8 cellular contexts compared by ENCODE assay signal in genomic region chr4:184648220-184649025, GRCh38. TPM values are rescaled to one million over a fixed set of nuclear protein-coding genes. Genes with fewer than 3 reads are reported as not detected.
DNase-seq lines count a peak whose midpoint lies in the region; ATAC-seq, FAIRE-seq and TF ChIP-seq lines count a peak whose summit lies in the region.

No MANE protein-coding gene starts in this region.

- H3K36me3 Mint-ChIP-seq in WTC11, result no peaks in the 10 kb centered on the region; the same call in 1 of the 2 replicates

- in situ Hi-C loops in Caki2 (cut with HindIII; ENCODE audit: low pct_unique_long_range_greater_than_20kb, low sequenced_read_pairs), result no loop called here

- H3K27ac ChIP-seq in HUES48 (ENCODE audit: low read depth, low read length) (peak overlapping the region; percentile 87), spleen (peak overlapping the region; percentile 93 to 99 (median 96))

- POLR2A ChIA-PET in WTC11 (lab: Charles Lee), result interaction anchor here (0.5 to 2.8 kb wide), 5 partner anchors 32 to 174 kb away, joined by 3 to 11 read pairs (median 3); partner anchors contain the start of genes CENPU and IRF2

- TF ChIP-seq CTCF in WTC11 (IDR thresholded peaks at IDR 0.05), result no peak
- no peak for TF ChIP-seq CTCF in spleen (IDR thresholded peaks at IDR 0.05 in 8 of 11, conservative IDR thresholded peaks at IDR 0.05 in 3 of 11)

- peaks cover 66% of the 10 kb centered on the region for H3K4me1 Mint-ChIP-seq in WTC11

- no peaks in the 10 kb centered on the region for H3K27me3 Mint-ChIP-seq in WTC11 (ENCODE audit: low read depth)

- peak overlapping the region; percentile 86 for H3K9ac ChIP-seq in HUES48 (ENCODE audit: low read depth, low read length)

- 0 to 1% (median 0%) methylated on average over 33 to 53 of the region's 53 CpGs for WGBS in spleen, 5 donors

- peak overlapping the region; percentile 88 for H3K4me3 Mint-ChIP-seq in WTC11

- H3K4me3 ChIP-seq in HUES48 (ENCODE audit: low read depth, low read length) (peak overlapping the region; percentile 88), spleen (peak overlapping the region; percentile 62 to 90 (median 78))

- no peaks in the 10 kb centered on the region for H3K9me3 Mint-ChIP-seq in WTC11

- peak; percentile 11 for ATAC-seq in GM21360 (IDR thresholded peaks at IDR 0.05; ENCODE audit: unreplicated experiment)
- ATAC-seq in WTC11, result no peak

- H3K27ac Mint-ChIP-seq in WTC11, result peak overlapping the region; percentile 78

- H3K4me1 ChIP-seq in HUES48 (ENCODE audit: control insufficient read depth, insufficient read depth, low read length) (peaks cover 68% of the 10 kb centered on the region), spleen (peaks cover 39 to 77% (median 60%) of the 10 kb centered on the region in 6 donors)

- H3K36me3 ChIP-seq in HUES48 (ENCODE audit: control insufficient read depth, insufficient read depth, low read length) (peaks cover 11% of the 10 kb centered on the region), spleen (peaks cover 0 to 37% (median 0%) of the 10 kb centered on the region in 6 donors)

- H3K9me3 ChIP-seq in HUES48 (ENCODE audit: control insufficient read depth, insufficient read depth, low read length), result no peaks in the 10 kb centered on the region
- no peaks in the 10 kb centered on the region for H3K9me3 ChIP-seq in spleen

- no peak for FAIRE-seq in RCC 7860 (lab: Jason Lieb, UNC)

- intact Hi-C loops in spleen (cut with DNase I; ENCODE audit: low total_unique reads), result loop anchor here (10.0 kb wide), 1 partner anchor 104 kb away; no protein-coding TSS in a partner anchor

- H3K27me3 ChIP-seq in HUES48 (ENCODE audit: control insufficient read depth, insufficient read depth, low read length), result no peaks in the 10 kb centered on the region
- no peaks in the 10 kb centered on the region for H3K27me3 ChIP-seq in spleen (replicated peaks in 1 of 7)

- DNase-seq in Caki2 (ENCODE audit: low read depth), result peak; percentile 48
- peak; percentile 45 for DNase-seq in WTC11 (ENCODE audit: low spot score)
- DNase-seq in central memory CD4-positive, alpha-beta T cell, result peak; percentile 27
- DNase-seq in islet precursor cell, result peak; percentile 79
- DNase-seq in spleen, result peak; percentile 95
- no peak for DNase-seq in RCC 7860 (ENCODE audit: low spot score)

- peak in 1 of 3 donors; percentile 9 for TF ChIP-seq POLR2A in spleen (IDR thresholded peaks at IDR 0.05)

- CTCF ChIA-PET in WTC11 (lab: Charles Lee), result interaction anchor here (1.2 to 2.2 kb wide), 4 partner anchors 86 to 384 kb away, joined by 4 to 12 read pairs (median 6); partner anchors contain the start of genes CENPU and IRF2

TF ChIP-seq in WTC11, 78 proteins besides CTCF, POLR2A, EP300 and RAD21 (continues in another document):
- no peak for TF ChIP-seq ZNF416 (CRISPR knock-in tag; IDR thresholded peaks at IDR 0.05)
- no peak for TF ChIP-seq AFF4 (CRISPR knock-in tag; IDR thresholded peaks at IDR 0.05; ENCODE audit: borderline replicate concordance)
- no peak; the same call in 1 of the 2 replicates for TF ChIP-seq FOXP1 (CRISPR knock-in tag; IDR thresholded peaks at IDR 0.05; ENCODE audit: borderline replicate concordance)
- TF ChIP-seq NFYB (CRISPR knock-in tag; conservative IDR thresholded peaks at IDR 0.05; ENCODE audit: low read depth), result no peak
- TF ChIP-seq NFATC4 (CRISPR knock-in tag; IDR thresholded peaks at IDR 0.05), result no peak
- no peak for TF ChIP-seq RELA (CRISPR knock-in tag; IDR thresholded peaks at IDR 0.05; ENCODE audit: borderline replicate concordance)
- no peak for TF ChIP-seq ZNF671 (CRISPR knock-in tag; IDR thresholded peaks at IDR 0.05)
- no peak for TF ChIP-seq MXD4 (CRISPR knock-in tag; IDR thresholded peaks at IDR 0.05; ENCODE audit: borderline replicate concordance)
- TF ChIP-seq ELF4 (CRISPR knock-in tag; IDR thresholded peaks at IDR 0.05; ENCODE audit: low read depth), result no peak
- no peak for TF ChIP-seq SOX15 (CRISPR knock-in tag; IDR thresholded peaks at IDR 0.05)
- no peak for TF ChIP-seq NR1H2 (CRISPR knock-in tag; IDR thresholded peaks at IDR 0.05)
- no peak for TF ChIP-seq ZNF423 (CRISPR knock-in tag; IDR thresholded peaks at IDR 0.05)
- TF ChIP-seq NFE2L1 (CRISPR knock-in tag; IDR thresholded peaks at IDR 0.05), result 0 out of 2 replicates have a peak, but pooled peaks have one; percentile 35
- TF ChIP-seq EMX1 (CRISPR knock-in tag; IDR thresholded peaks at IDR 0.05), result no peak
- TF ChIP-seq TCF7 (CRISPR knock-in tag; IDR thresholded peaks at IDR 0.05; ENCODE audit: low read depth), result no peak
- TF ChIP-seq TEAD4 (CRISPR knock-in tag; IDR thresholded peaks at IDR 0.05), result no peak
- no peak for TF ChIP-seq TP53 (CRISPR knock-in tag; IDR thresholded peaks at IDR 0.05)
- TF ChIP-seq AR (CRISPR knock-in tag; IDR thresholded peaks at IDR 0.05), result no peak
- TF ChIP-seq ATF2 (CRISPR knock-in tag; IDR thresholded peaks at IDR 0.05; ENCODE audit: borderline replicate concordance, low read depth), result no peak
- TF ChIP-seq ZNF219 (CRISPR knock-in tag; IDR thresholded peaks at IDR 0.05; ENCODE audit: borderline replicate concordance), result no peak
- no peak for TF ChIP-seq ZNF121 (CRISPR knock-in tag; IDR thresholded peaks at IDR 0.05)

RNA-seq across cellular contexts. Expression of gene CASP3, which starts 0.8 kb away (rescaled TPM):
- total RNA-seq in Caki2 (2014; rRNA removed; shearing (Covaris generic); ENCODE audit: low replicate concordance), result 28.7 and 34.7 TPM in 2 replicates
- total RNA-seq in WTC11 (2021) (54.2 to 78.9 TPM (median 63.2 TPM) in 3 replicates), spleen (10 to 100 TPM; 26.1 to 48.3 (median 30.3) TPM)
- polyA plus RNA-seq in spleen, result 10 to 100 TPM; 12.1 to 21.2 (median 20.2) TPM

RNA-seq across cellular contexts. Expression of gene PRIMPOL, which starts 1.1 kb away (rescaled TPM):
- total RNA-seq in Caki2 (2014; rRNA removed; shearing (Covaris generic); ENCODE audit: low replicate concordance), result 15.9 and 30.4 TPM in 2 replicates
- total RNA-seq in WTC11 (2021) (8.3 to 13.4 TPM (median 9.6 TPM) in 3 replicates), spleen (10 to 100 TPM; 17.0 to 46.7 (median 22.8) TPM)
- polyA plus RNA-seq in spleen, result 10 to 100 TPM; 27.1 to 39.9 (median 39.2) TPM
